14 cellular contexts compared by ENCODE assay signal in genomic region chr3:17158941-17159682, GRCh38.
DNase-seq lines count a peak whose midpoint lies in the region; ATAC-seq and TF ChIP-seq lines count a peak whose summit lies in the region.
"Had no signal": no experiment of that assay in that cellular context is flagged by ENCODE, and none has a peak within 500 bp of the region (broad histone marks: within the 10 kb centered on the region; RNA-seq: fewer than 3 reads in every experiment).

No MANE protein-coding gene starts in this region.

- H3K27me3 Mint-ChIP-seq in activated naive CD4-positive, alpha-beta T cell treated with anti-CD3 and anti-CD28 coated beads, Interleukin-2, amount 10 ng/mL, durations not matched to agents 7 days and 5 days: no peaks in the 10 kb centered on the region
- H3K27me3 Mint-ChIP-seq in activated naive CD8-positive, alpha-beta T cell: no peaks in the 10 kb centered on the region

- intact Hi-C loops in heart left ventricle (cut with DNase I): loop anchor here in 2 of 10 donors (10.0 kb wide), 2 partner anchors 114 to 274 kb away; partner anchors contain the start of gene PLCL2 (in 1 of the 2)

- H3K27ac ChIP-seq in heart left ventricle: peak overlapping the region; percentile 50 to 94 (median 83)
- H3K27ac ChIP-seq: stomach had no signal

- H3K4me1 Mint-ChIP-seq in activated naive CD4-positive, alpha-beta T cell treated with anti-CD3 and anti-CD28 coated beads, Interleukin-2, amount 10 ng/mL, durations not matched to agents 7 days and 5 days: peaks cover 12% of the 10 kb centered on the region
- peaks cover 17% of the 10 kb centered on the region for H3K4me1 Mint-ChIP-seq in activated naive CD8-positive, alpha-beta T cell (ENCODE audit: low read depth)

- WGBS in heart left ventricle, 4 donors: 58 to 79% (median 74%) methylated on average over 8 of the region's 8 CpGs

- CTCF ChIA-PET in activated naive CD4-positive, alpha-beta T cell treated with anti-CD3 and anti-CD28 coated beads, Interleukin-2, amount 10 ng/mL, durations not matched to agents 7 days and 5 days (lab: Charles Lee): interaction anchor here (1.1 kb wide), 1 partner anchor 126 kb away, joined by 3 read pairs; no protein-coding TSS in a partner anchor

- TF ChIP-seq POLR2A in heart left ventricle (IDR thresholded peaks at IDR 0.05): no peak
- no peak for TF ChIP-seq POLR2A in erythroblast (IDR thresholded peaks at IDR 0.05; ENCODE audit: low read length)

- no peak for DNase-seq in activated naive CD4-positive, alpha-beta T cell treated with anti-CD3 and anti-CD28 coated beads, Interleukin-2, amount 10 ng/mL, durations not matched to agents 7 days and 5 days
- DNase-seq in activated naive CD4-positive, alpha-beta T cell (lab: John Stamatoyannopoulos, UW): no peak
- peak in 4 of 5 donors; percentile 40 to 82 (median 65) for DNase-seq in heart left ventricle
- DNase-seq in stimulated activated naive CD8-positive, alpha-beta T cell treated with anti-CD3 and anti-CD28 coated beads, Interleukin-15, Interleukin-2, amounts not matched to agents 100 U/mL and 50 U/mL, for 24 hours: peak; percentile 23
- DNase-seq in foreskin melanocyte: no peak
- no peak for DNase-seq in erythroblast (lab: John Stamatoyannopoulos, UW)
- no peak for DNase-seq in KG1 (lab: John Stamatoyannopoulos, UW)
- DNase-seq: DND-41; islet precursor cell; Kasumi-1; stimulated activated CD4-positive, alpha-beta T cell treated with anti-CD3 and anti-CD28 coated beads, Interleukin-4, amount 100 ng/mL, for 4 hours; stomach; SW 1271 had no signal

- H3K4me3 ChIP-seq in heart left ventricle: no peak overlapping the region
- H3K4me3 ChIP-seq: stomach had no signal

- H3K27me3 ChIP-seq in heart left ventricle: no peaks in the 10 kb centered on the region
- H3K27me3 ChIP-seq: stomach had no signal

- no peak for TF ChIP-seq CTCF in heart left ventricle (IDR thresholded peaks at IDR 0.05)

- peaks cover 32% of the 10 kb centered on the region for H3K36me3 Mint-ChIP-seq in activated naive CD4-positive, alpha-beta T cell treated with anti-CD3 and anti-CD28 coated beads, Interleukin-2, amount 10 ng/mL, durations not matched to agents 7 days and 5 days
- peaks cover 5% of the 10 kb centered on the region for H3K36me3 Mint-ChIP-seq in activated naive CD8-positive, alpha-beta T cell

- H3K4me1 ChIP-seq in heart left ventricle: peaks cover 0 to 55% (median 13%) of the 10 kb centered on the region in 12 donors
- H3K4me1 ChIP-seq: stomach had no signal

- no peak overlapping the region for H3K4me3 Mint-ChIP-seq in activated naive CD4-positive, alpha-beta T cell treated with anti-CD3 and anti-CD28 coated beads, Interleukin-2, amount 10 ng/mL, durations not matched to agents 7 days and 5 days
- H3K4me3 Mint-ChIP-seq in activated naive CD8-positive, alpha-beta T cell: no peak overlapping the region

- peaks cover 0 to 80% (median 38%) of the 10 kb centered on the region in 9 donors for H3K36me3 ChIP-seq in heart left ventricle

- peak; percentile 84 to 86 (median 86) for ATAC-seq in heart left ventricle
- peak; percentile 86 for ATAC-seq in stimulated activated naive CD8-positive, alpha-beta T cell treated with anti-CD3 and anti-CD28 coated beads, Interleukin-15, Interleukin-2, amounts not matched to agents 100 U/mL and 50 U/mL, for 24 hours

- H3K9me3 ChIP-seq in heart left ventricle: peaks cover 0 to 6% (median 0%) of the 10 kb centered on the region in 12 donors

- peaks cover 3% of the 10 kb centered on the region for H3K9me3 Mint-ChIP-seq in activated naive CD4-positive, alpha-beta T cell treated with anti-CD3 and anti-CD28 coated beads, Interleukin-2, amount 10 ng/mL, durations not matched to agents 7 days and 5 days
- no peaks in the 10 kb centered on the region for H3K9me3 Mint-ChIP-seq in activated naive CD8-positive, alpha-beta T cell (ENCODE audit: low read depth)

- peak overlapping the region; percentile 47 for H3K27ac Mint-ChIP-seq in activated naive CD4-positive, alpha-beta T cell treated with anti-CD3 and anti-CD28 coated beads, Interleukin-2, amount 10 ng/mL, durations not matched to agents 7 days and 5 days
- peak overlapping the region; percentile 34 for H3K27ac Mint-ChIP-seq in activated naive CD8-positive, alpha-beta T cell

Comparison
In these comparisons a context has a peak if more than half of its experiments do, and no peak if none do; other contexts are left out.
1. DNase-seq: peak in heart left ventricle (4 of 5) and stimulated activated naive CD8-positive, alpha-beta T cell treated with anti-CD3 and anti-CD28 coated beads, Interleukin-15, Interleukin-2, amounts not matched to agents 100 U/mL and 50 U/mL, for 24 hours (single experiment); none in activated naive CD4-positive, alpha-beta T cell treated with anti-CD3 and anti-CD28 coated beads, Interleukin-2, amount 10 ng/mL, durations not matched to agents 7 days and 5 days (single experiment), activated naive CD4-positive, alpha-beta T cell (0 of 4), foreskin melanocyte (single experiment), erythroblast (0 of 2) and KG1 (single experiment).